Comparison of ENCODE assay signal across 8 cellular contexts in the genomic region with DNA sequence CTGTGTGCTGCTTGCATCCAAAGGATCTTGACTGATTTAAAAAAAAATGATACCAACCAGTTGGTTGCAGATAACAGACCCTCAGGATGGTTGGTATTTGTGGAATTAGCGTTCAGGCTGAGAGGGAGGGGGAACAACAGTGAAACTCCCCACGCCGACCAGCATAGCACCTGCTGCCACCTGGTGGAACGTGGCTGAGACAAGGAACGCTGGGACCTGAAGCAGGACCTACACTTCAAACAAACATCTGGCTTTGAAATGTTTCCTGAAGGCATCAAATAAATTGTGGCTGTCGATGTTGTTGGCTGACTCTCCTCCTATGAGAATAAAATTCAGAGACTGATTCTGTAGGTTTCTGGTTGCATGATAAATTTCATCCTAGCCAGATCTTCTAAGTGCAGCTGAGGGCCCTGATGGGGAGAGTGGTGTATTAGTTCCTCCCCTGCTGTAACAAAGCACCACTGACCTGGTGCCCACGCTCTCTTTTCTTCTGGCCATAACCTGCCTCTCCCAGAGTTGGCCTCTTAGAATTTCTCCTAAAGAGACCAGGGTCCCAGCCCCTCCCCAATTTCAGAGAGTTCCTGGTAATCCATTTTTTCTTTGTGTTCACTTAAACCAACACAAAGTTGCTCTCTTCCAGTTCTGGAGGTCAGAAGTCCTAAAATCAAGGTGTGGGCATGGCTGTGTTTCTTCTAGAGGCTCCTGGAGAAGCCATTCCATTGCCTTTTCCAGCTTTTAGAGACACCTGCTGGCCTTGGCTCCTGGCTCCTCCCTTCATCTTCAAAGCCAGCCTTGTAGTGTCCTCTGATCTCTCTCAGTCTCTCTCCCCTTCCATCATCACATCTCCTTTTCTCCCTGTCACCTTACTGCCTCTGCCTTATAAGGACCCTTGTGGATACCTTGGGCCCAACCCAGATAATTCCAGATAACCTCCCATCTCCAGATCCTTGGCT. TPM values are rescaled to one million over a fixed set of nuclear protein-coding genes. Genes with fewer than 3 reads are reported as not detected.
DNase-seq lines count a peak whose midpoint lies in the region; ATAC-seq and TF ChIP-seq lines count a peak whose summit lies in the region.

No MANE protein-coding gene starts in this region.

- ATAC-seq in HG02642 (IDR thresholded peaks at IDR 0.05; ENCODE audit: poor library complexity, unreplicated experiment) (no peak), HG02678 (IDR thresholded peaks at IDR 0.05; ENCODE audit: unreplicated experiment) (no peak)

- peak overlapping the region; percentile 15 for H3K4me3 ChIP-seq in fibroblast of villous mesenchyme (ENCODE audit: low read depth, low read length)

- DNase-seq in activated gamma-delta T cell treated with Interleukin-2 at 50 U/mL for 16 hours (peak; percentile 47), activated gamma-delta T cell (lab: John Stamatoyannopoulos, UW) (no peak), NCI-H510A (lab: John Stamatoyannopoulos, UW) (peak; percentile 37), fibroblast of villous mesenchyme (ENCODE audit: low read depth) (no peak), pons (ENCODE audit: low spot score) (peak; percentile 37)
- DNase-seq in activated T-cell treated with anti-CD3 and anti-CD28 coated beads, Interleukin-2, amount 50 U/mL, for 48 hours = peak; percentile 68 to 69

- peak; percentile 58 for TF ChIP-seq CTCF in fibroblast of villous mesenchyme (IDR thresholded peaks at IDR 0.05; ENCODE audit: insufficient read depth, low read depth, low read length)

RNA-seq across cellular contexts. Expression of a gene that starts 17.3 kb away (rescaled TPM):
- total RNA-seq in fibroblast of villous mesenchyme = 42.5 and 78.2 TPM in 2 replicates

RNA-seq across cellular contexts. Expression of a gene that starts 20.5 kb away (rescaled TPM):
- not detected in 2 replicates for total RNA-seq in fibroblast of villous mesenchyme

RNA-seq across cellular contexts. Expression of a gene that starts 30.9 kb away (rescaled TPM):
- 12.9 and 21.6 TPM in 2 replicates for total RNA-seq in fibroblast of villous mesenchyme

Comparison
In these comparisons a context has a peak if more than half of its experiments do, and no peak if none do; other contexts are left out.
1. DNase-seq: peak in activated gamma-delta T cell treated with Interleukin-2 at 50 U/mL for 16 hours (single experiment), NCI-H510A (single experiment), activated T-cell treated with anti-CD3 and anti-CD28 coated beads, Interleukin-2, amount 50 U/mL, for 48 hours (2 of 2) and pons (single experiment); none in activated gamma-delta T cell (single experiment) and fibroblast of villous mesenchyme (single experiment).